ENCODE assay signal across 40 cellular contexts in the genomic region with DNA sequence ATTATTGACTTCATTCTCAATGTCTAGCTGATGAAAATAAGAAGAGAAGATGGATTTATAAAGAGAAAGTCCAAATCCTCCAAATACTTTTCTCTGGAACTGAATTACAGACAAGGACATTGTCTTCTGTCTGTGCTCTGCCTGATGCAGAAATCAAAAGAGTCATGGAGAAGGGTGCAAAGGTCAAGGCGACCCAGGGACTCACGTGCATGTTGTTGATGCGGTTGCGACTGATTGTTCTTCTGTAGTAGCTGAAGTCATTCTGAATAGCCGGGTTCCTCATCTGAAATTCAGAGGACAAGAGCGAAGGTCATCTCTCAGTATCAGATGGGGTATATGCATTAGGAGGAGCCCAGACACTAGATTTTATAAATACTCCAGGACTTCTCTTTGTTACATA.
"Had no signal": no experiment of that assay in that cellular context is flagged by ENCODE, and none has a peak within 500 bp of the region (broad histone marks: within the 10 kb centered on the region; RNA-seq: fewer than 3 reads in every experiment).

No MANE protein-coding gene starts in this region.

- H3K9me3 ChIP-seq: adrenal gland, ascending aorta, body of pancreas, breast epithelium had no signal

- H3K9me3 Mint-ChIP-seq: activated naive CD4-positive, alpha-beta T cell treated with anti-CD3 and anti-CD28 coated beads for 36 hours; activated naive CD4-positive, alpha-beta T cell treated with anti-CD3 and anti-CD28 coated beads, Interleukin-2, amount 10 ng/mL, durations not matched to agents 7 days and 5 days; activated naive CD4-positive, alpha-beta T cell treated with anti-CD3 and anti-CD28 coated beads, Interleukin-2, amount 50 U/mL, for 24 hours; activated naive CD4-positive, alpha-beta T cell treated with anti-CD3 and anti-CD28 coated beads, Interleukin-2, amount 50 U/mL, for 72 hours; activated naive CD8-positive, alpha-beta T cell treated with anti-CD3 and anti-CD28 coated beads for 36 hours; activated naive CD8-positive, alpha-beta T cell treated with anti-CD3 and anti-CD28 coated beads, Interleukin-2, amount 10 ng/mL, durations not matched to agents 7 days and 5 days; activated naive CD8-positive, alpha-beta T cell treated with anti-CD3 and anti-CD28 coated beads, Interleukin-2, amount 50 U/mL, for 24 hours; activated T-cell treated with anti-CD3 and anti-CD28 coated beads, Interleukin-2, amount 50 U/mL, for 24 hours; activated T-cell treated with anti-CD3 and anti-CD28 coated beads, Interleukin-2, amount 50 U/mL, for 4 hours; activated T-cell treated with anti-CD3 and anti-CD28 coated beads, Interleukin-2, amount 50 U/mL, for 72 hours; activated T-helper 1 cell treated with anti-CD3 and anti-CD28 coated beads, Interleukin-12 subunit alpha, Interleukin-12 subunit beta, Interleukin-2, Interleukin-4 antibody, amounts not matched to agents 30 ng/mL and 10 ng/mL and 1 ng/mL, durations not matched to agents 14 hours and 24 hours and 36 hours; activated T-helper 17 cell treated with anti-CD3 and anti-CD28 coated beads, Interleukin-2, amount 50 U/mL, for 72 hours; brain; central memory CD8-positive, alpha-beta T cell had no signal

- H3K27me3 ChIP-seq: adrenal gland, ascending aorta, body of pancreas, brain microvascular endothelial cell, breast epithelium, cardiac muscle cell had no signal

- H3K27me3 Mint-ChIP-seq: activated naive CD4-positive, alpha-beta T cell treated with anti-CD3 and anti-CD28 coated beads, Interleukin-2, amount 10 ng/mL, durations not matched to agents 7 days and 5 days; activated naive CD8-positive, alpha-beta T cell treated with anti-CD3 and anti-CD28 coated beads for 36 hours; activated naive CD8-positive, alpha-beta T cell treated with anti-CD3 and anti-CD28 coated beads, Interleukin-2, amount 10 ng/mL, durations not matched to agents 7 days and 5 days; brain; central memory CD8-positive, alpha-beta T cell had no signal

- H3K4me1 ChIP-seq: adrenal gland, ascending aorta, body of pancreas, breast epithelium had no signal

- H3K4me1 Mint-ChIP-seq: activated naive CD4-positive, alpha-beta T cell treated with anti-CD3 and anti-CD28 coated beads, Interleukin-2, amount 10 ng/mL, durations not matched to agents 7 days and 5 days; activated naive CD4-positive, alpha-beta T cell treated with anti-CD3 and anti-CD28 coated beads, Interleukin-2, amount 50 U/mL, for 24 hours; activated naive CD8-positive, alpha-beta T cell treated with anti-CD3 and anti-CD28 coated beads for 36 hours; activated naive CD8-positive, alpha-beta T cell treated with anti-CD3 and anti-CD28 coated beads, Interleukin-2, amount 10 ng/mL, durations not matched to agents 7 days and 5 days; activated naive CD8-positive, alpha-beta T cell treated with anti-CD3 and anti-CD28 coated beads, Interleukin-2, amount 50 U/mL, for 24 hours; activated T-helper 17 cell treated with anti-CD3 and anti-CD28 coated beads, Interleukin-2, amount 50 U/mL, for 72 hours; brain; central memory CD8-positive, alpha-beta T cell had no signal

- H3K27ac ChIP-seq: adrenal gland, ascending aorta, body of pancreas, brain microvascular endothelial cell, breast epithelium, cardiac muscle cell had no signal

- H3K36me3 ChIP-seq: brain microvascular endothelial cell, cardiac muscle cell had no signal

- H3K36me3 Mint-ChIP-seq: activated naive CD4-positive, alpha-beta T cell treated with anti-CD3 and anti-CD28 coated beads, Interleukin-2, amount 10 ng/mL, durations not matched to agents 7 days and 5 days; activated naive CD4-positive, alpha-beta T cell treated with anti-CD3 and anti-CD28 coated beads, Interleukin-2, amount 50 U/mL, for 24 hours; activated naive CD4-positive, alpha-beta T cell treated with anti-CD3 and anti-CD28 coated beads, Interleukin-2, amount 50 U/mL, for 72 hours; activated naive CD8-positive, alpha-beta T cell; activated naive CD8-positive, alpha-beta T cell treated with anti-CD3 and anti-CD28 coated beads for 36 hours; activated naive CD8-positive, alpha-beta T cell treated with anti-CD3 and anti-CD28 coated beads, Interleukin-2, amount 10 ng/mL, durations not matched to agents 7 days and 5 days had no signal

- H3K4me3 Mint-ChIP-seq: activated naive CD4-positive, alpha-beta T cell treated with anti-CD3 and anti-CD28 coated beads for 36 hours; activated naive CD4-positive, alpha-beta T cell treated with anti-CD3 and anti-CD28 coated beads, Interleukin-2, amount 10 ng/mL, durations not matched to agents 7 days and 5 days; activated naive CD4-positive, alpha-beta T cell treated with anti-CD3 and anti-CD28 coated beads, Interleukin-2, amount 50 U/mL, for 24 hours; activated naive CD8-positive, alpha-beta T cell; activated naive CD8-positive, alpha-beta T cell treated with anti-CD3 and anti-CD28 coated beads for 36 hours; activated naive CD8-positive, alpha-beta T cell treated with anti-CD3 and anti-CD28 coated beads, Interleukin-2, amount 10 ng/mL, durations not matched to agents 7 days and 5 days; activated naive CD8-positive, alpha-beta T cell treated with anti-CD3 and anti-CD28 coated beads, Interleukin-2, amount 50 U/mL, for 24 hours; activated T-cell treated with anti-CD3 and anti-CD28 coated beads, Interleukin-2, amount 50 U/mL, for 24 hours; activated T-cell treated with anti-CD3 and anti-CD28 coated beads, Interleukin-2, amount 50 U/mL, for 4 hours; activated T-cell treated with anti-CD3 and anti-CD28 coated beads, Interleukin-2, amount 50 U/mL, for 72 hours; activated T-helper 1 cell treated with anti-CD3 and anti-CD28 coated beads, Interleukin-12 subunit alpha, Interleukin-12 subunit beta, Interleukin-2, Interleukin-4 antibody, amounts not matched to agents 30 ng/mL and 10 ng/mL and 1 ng/mL, durations not matched to agents 14 hours and 24 hours and 36 hours; activated T-helper 17 cell treated with anti-CD3 and anti-CD28 coated beads, Interleukin-2, amount 50 U/mL, for 72 hours; brain; central memory CD8-positive, alpha-beta T cell had no signal

- H3K4me3 ChIP-seq: adrenal gland, ascending aorta, body of pancreas, breast epithelium, cardiac muscle cell had no signal

- H3K27ac Mint-ChIP-seq: activated naive CD4-positive, alpha-beta T cell treated with anti-CD3 and anti-CD28 coated beads for 36 hours; activated naive CD4-positive, alpha-beta T cell treated with anti-CD3 and anti-CD28 coated beads, Interleukin-2, amount 10 ng/mL, durations not matched to agents 7 days and 5 days; activated naive CD4-positive, alpha-beta T cell treated with anti-CD3 and anti-CD28 coated beads, Interleukin-2, amount 50 U/mL, for 24 hours; activated naive CD4-positive, alpha-beta T cell treated with anti-CD3 and anti-CD28 coated beads, Interleukin-2, amount 50 U/mL, for 72 hours; activated naive CD8-positive, alpha-beta T cell; activated naive CD8-positive, alpha-beta T cell treated with anti-CD3 and anti-CD28 coated beads for 36 hours; activated naive CD8-positive, alpha-beta T cell treated with anti-CD3 and anti-CD28 coated beads, Interleukin-2, amount 10 ng/mL, durations not matched to agents 7 days and 5 days; activated naive CD8-positive, alpha-beta T cell treated with anti-CD3 and anti-CD28 coated beads, Interleukin-2, amount 50 U/mL, for 24 hours; activated T-cell treated with anti-CD3 and anti-CD28 coated beads, Interleukin-2, amount 50 U/mL, for 24 hours; activated T-cell treated with anti-CD3 and anti-CD28 coated beads, Interleukin-2, amount 50 U/mL, for 72 hours; activated T-helper 1 cell treated with anti-CD3 and anti-CD28 coated beads, Interleukin-12 subunit alpha, Interleukin-12 subunit beta, Interleukin-2, Interleukin-4 antibody, amounts not matched to agents 30 ng/mL and 10 ng/mL and 1 ng/mL, durations not matched to agents 14 hours and 24 hours and 36 hours; activated T-helper 17 cell treated with anti-CD3 and anti-CD28 coated beads, Interleukin-2, amount 50 U/mL, for 72 hours; brain had no signal

- ATAC-seq: activated naive CD8-positive, alpha-beta T cell treated with anti-CD3 and anti-CD28 coated beads, Interleukin-2, amount 50 U/mL, for 24 hours; activated T-cell treated with anti-CD3 and anti-CD28 coated beads, Interleukin-2, amount 50 U/mL, for 4 hours; activated T-cell treated with anti-CD3 and anti-CD28 coated beads, Interleukin-2, amount 50 U/mL, for 72 hours; activated T-helper 17 cell treated with anti-CD3 and anti-CD28 coated beads, Interleukin-2, amount 50 U/mL, for 72 hours; body of pancreas had no signal

- FAIRE-seq: astrocyte, bronchial epithelial cell had no signal

- DNase-seq: activated effector memory CD4-positive, alpha-beta T cell treated with anti-CD3 and anti-CD28 coated beads, Interleukin-2, amount 50 U/mL, for 16 hours; activated effector memory CD4-positive, alpha-beta T cell treated with Interleukin-2 at 50 U/mL for 16 hours; activated gamma-delta T cell; activated gamma-delta T cell treated with Interleukin-2 at 50 U/mL for 16 hours; activated naive CD4-positive, alpha-beta T cell; activated naive CD4-positive, alpha-beta T cell treated with anti-CD3 and anti-CD28 coated beads for 36 hours; activated naive CD4-positive, alpha-beta T cell treated with anti-CD3 and anti-CD28 coated beads, Interleukin-2, amount 10 ng/mL, durations not matched to agents 7 days and 5 days; activated naive CD4-positive, alpha-beta T cell treated with anti-CD3 and anti-CD28 coated beads, Interleukin-2, amount 50 U/mL, for 16 hours; activated naive CD4-positive, alpha-beta T cell treated with Interleukin-2 at 50 U/mL for 16 hours; activated naive CD8-positive, alpha-beta T cell treated with anti-CD3 and anti-CD28 coated beads for 36 hours; activated naive CD8-positive, alpha-beta T cell treated with anti-CD3 and anti-CD28 coated beads, Interleukin-2, amount 10 ng/mL, durations not matched to agents 7 days and 5 days; activated naive CD8-positive, alpha-beta T cell treated with anti-CD3 and anti-CD28 coated beads, Interleukin-2, amount 50 U/mL, for 24 hours; activated T-cell treated with anti-CD3 and anti-CD28 coated beads for 4 hours; activated T-cell treated with anti-CD3 and anti-CD28 coated beads, Interleukin-2, amount 50 U/mL, for 1 hour; activated T-cell treated with anti-CD3 and anti-CD28 coated beads, Interleukin-2, amount 50 U/mL, for 24 hours; activated T-cell treated with anti-CD3 and anti-CD28 coated beads, Interleukin-2, amount 50 U/mL, for 4 hours; activated T-cell treated with anti-CD3 and anti-CD28 coated beads, Interleukin-2, amount 50 U/mL, for 48 hours; activated T-cell treated with anti-CD3 and anti-CD28 coated beads, Interleukin-2, amount 50 U/mL, for 72 hours; amniotic stem cell; amygdala; anterior cingulate cortex; aorta; body of pancreas; brain microvascular endothelial cell; caudate nucleus; central memory CD4-positive, alpha-beta T cell; cerebellar nuclear complex had no signal
